In genomic region chr13:113735194-113735593, GRCh38 we compare ENCODE assay signal across 21 cellular contexts. TPM values are rescaled to one million over a fixed set of nuclear protein-coding genes. Genes with fewer than 3 reads are reported as not detected.
A peak's percentile ranks its signal among the peaks of the same experiment; 100 is the strongest.
DNase-seq lines count a peak whose midpoint lies in the region; ATAC-seq and TF ChIP-seq lines count a peak whose summit lies in the region.
"Had no signal": no experiment of that assay in that cellular context is flagged by ENCODE, and none has a peak within 500 bp of the region (broad histone marks: within the 10 kb centered on the region; RNA-seq: fewer than 3 reads in every experiment).

No MANE protein-coding gene starts in this region.

- DNase-seq in HL-60 (ENCODE audit: low read depth in 1 of 2, low spot score in 1 of 2) (no peak), lower lobe of right lung (peak; percentile 23), spleen (peak; percentile 62), amniotic stem cell (lab: John Stamatoyannopoulos, UW) (no peak), natural killer cell (no peak)
- DNase-seq: 8988T; ACHN; AML-193; Caco-2; CD4-positive, CD25-positive, alpha-beta regulatory T cell; CD8-positive, alpha-beta T cell; DMS153; DND-41; GM23248; H9 had no signal

- H3K4me1 ChIP-seq in BLaER1 (peaks cover 76% of the 10 kb centered on the region), lower lobe of right lung (no peaks in the 10 kb centered on the region), spleen (peaks cover 0 to 12% (median 0%) of the 10 kb centered on the region in 6 donors)
- H3K4me1 ChIP-seq: A549, BE2C had no signal

- no peak overlapping the region for H3K9ac ChIP-seq in BLaER1
- H3K9ac ChIP-seq: GM23248 had no signal

- peak overlapping the region; percentile 86 for H3K4me2 ChIP-seq in BLaER1
- H3K4me2 ChIP-seq: A549 had no signal

- H3K36me3 ChIP-seq in BLaER1, result no peaks in the 10 kb centered on the region
- H3K36me3 ChIP-seq in lower lobe of right lung, result no peaks in the 10 kb centered on the region
- H3K36me3 ChIP-seq in spleen, result no peaks in the 10 kb centered on the region
- H3K36me3 ChIP-seq: BE2C had no signal

- H3K4me3 ChIP-seq in BLaER1 (peak overlapping the region; percentile 38), HL-60 (replicated peaks; ENCODE audit: insufficient read depth, low read length) (no peak overlapping the region), lower lobe of right lung (no peak overlapping the region), spleen (no peak overlapping the region)
- H3K4me3 ChIP-seq: A549, GM23248 had no signal

- TF ChIP-seq POLR2A in spleen (IDR thresholded peaks at IDR 0.05), result no peak

- ATAC-seq in lower lobe of right lung (no peak), natural killer cell (no peak), HG03025 (IDR thresholded peaks at IDR 0.05; ENCODE audit: low FRiP score, unreplicated experiment) (no peak)
- ATAC-seq: A549; CD8-positive, alpha-beta T cell; HCT116 had no signal

- no peak overlapping the region for H3K27ac Mint-ChIP-seq in natural killer cell
- H3K27ac Mint-ChIP-seq: CD4-positive, CD25-positive, alpha-beta regulatory T cell; CD8-positive, alpha-beta T cell; H9 had no signal

- H3K4me3 Mint-ChIP-seq in natural killer cell, result no peak overlapping the region
- H3K4me3 Mint-ChIP-seq: CD4-positive, CD25-positive, alpha-beta regulatory T cell; CD8-positive, alpha-beta T cell; H9 had no signal

- peaks cover 28% of the 10 kb centered on the region for H4K20me1 ChIP-seq in BLaER1

- peaks cover 8 to 9% of the 10 kb centered on the region in 2 donors for H3K27me3 Mint-ChIP-seq in natural killer cell (ENCODE audit: low read depth in 2 of 2)
- H3K27me3 Mint-ChIP-seq: CD4-positive, CD25-positive, alpha-beta regulatory T cell had no signal

- H3K9me3 Mint-ChIP-seq in natural killer cell, result no peaks in the 10 kb centered on the region
- H3K9me3 Mint-ChIP-seq: CD8-positive, alpha-beta T cell had no signal

- H3K4me1 Mint-ChIP-seq in natural killer cell, result peaks cover 0 to 9% of the 10 kb centered on the region in 2 donors
- H3K4me1 Mint-ChIP-seq: CD4-positive, CD25-positive, alpha-beta regulatory T cell had no signal

- H3K36me3 Mint-ChIP-seq in natural killer cell, result no peaks in the 10 kb centered on the region
- H3K36me3 Mint-ChIP-seq: CD4-positive, CD25-positive, alpha-beta regulatory T cell; CD8-positive, alpha-beta T cell had no signal

- peaks cover 56% of the 10 kb centered on the region for H3K27me3 ChIP-seq in BLaER1
- H3K27me3 ChIP-seq in HL-60 (ENCODE audit: insufficient read depth, poor library complexity, severe bottlenecking), result peaks cover 3% of the 10 kb centered on the region
- H3K27me3 ChIP-seq in lower lobe of right lung (ENCODE audit: low read depth), result peaks cover 9% of the 10 kb centered on the region
- peaks cover 0 to 48% (median 10%) of the 10 kb centered on the region in 7 donors for H3K27me3 ChIP-seq in spleen (replicated peaks in 1 of 7)

- intact Hi-C loops in lower lobe of right lung (cut with DNase I) (no loop called here), spleen (cut with DNase I; ENCODE audit: low total_unique reads) (no loop called here), natural killer cell (cut with micrococcal nuclease) (no loop called here)

- H3K9me3 ChIP-seq in BLaER1 (no peaks in the 10 kb centered on the region; the same call in 1 of the 2 replicates), lower lobe of right lung (no peaks in the 10 kb centered on the region), spleen (no peaks in the 10 kb centered on the region)
- H3K9me3 ChIP-seq: A549, BE2C had no signal

- no peak for TF ChIP-seq CTCF in HL-60 (IDR thresholded peaks at IDR 0.05; ENCODE audit: insufficient read depth, low read length)
- no peak for TF ChIP-seq CTCF in lower lobe of right lung (IDR thresholded peaks at IDR 0.05)
- TF ChIP-seq CTCF in spleen (IDR thresholded peaks at IDR 0.05 in 8 of 11, conservative IDR thresholded peaks at IDR 0.05 in 3 of 11), result no peak
- TF ChIP-seq CTCF in natural killer cell (IDR thresholded peaks at IDR 0.05), result no peak

- H3K27ac ChIP-seq in BLaER1, result no peak overlapping the region
- H3K27ac ChIP-seq in HL-60 (replicated peaks), result peak overlapping the region; percentile 83; the same call in 1 of the 2 replicates
- no peak overlapping the region for H3K27ac ChIP-seq in lower lobe of right lung
- H3K27ac ChIP-seq in spleen, result no peak overlapping the region
- H3K27ac ChIP-seq: A549, C4-2B, GM23248 had no signal

- 89 to 93% (median 91%) methylated on average over 26 of the region's 26 CpGs for WGBS in spleen, 5 donors

RNA-seq across cellular contexts. Expression of gene TMEM255B, which starts 23.8 kb away (rescaled TPM):
- total RNA-seq in lower lobe of right lung, result 21.5 TPM
- total RNA-seq in spleen, result 10 to 100 TPM in 6 of 7 donors, 1 to 10 TPM in 1; 5.7 to 26.9 (median 22.2) TPM
- polyA plus RNA-seq in spleen, result 10 to 100 TPM in 2 of 3 donors, 1 to 10 TPM in 1; 6.0 to 13.0 (median 10.3) TPM
- 1 to 10 TPM in 2 of 3 donors, under 1 TPM in 1; 0.38 to 3.0 (median 1.0) TPM for total RNA-seq in natural killer cell
- total RNA-seq: GM23248 had no signal

Comparison
In these comparisons a context has a peak if more than half of its experiments do, and no peak if none do; other contexts are left out.
1. DNase-seq: peak in lower lobe of right lung (single experiment) and spleen (single experiment); none in HL-60 (0 of 2), amniotic stem cell (single experiment) and natural killer cell (single experiment).